Comparison of ENCODE assay signal across 21 cellular contexts in genomic region chr19:2685204-2685704, GRCh38. TPM values are rescaled to one million over a fixed set of nuclear protein-coding genes. Genes with fewer than 3 reads are reported as not detected.
DNase-seq lines count a peak whose midpoint lies in the region; ATAC-seq and TF ChIP-seq lines count a peak whose summit lies in the region.
"Had no signal": no experiment of that assay in that cellular context is flagged by ENCODE, and none has a peak within 500 bp of the region (broad histone marks: within the 10 kb centered on the region; RNA-seq: fewer than 3 reads in every experiment).

No MANE protein-coding gene starts in this region.

- H3K27ac ChIP-seq in left ventricle myocardium inferior (replicated peaks) (peak overlapping the region; percentile 76), cingulate gyrus (ENCODE audit: low read depth, low read length) (peak overlapping the region; percentile 86), neuronal stem cell (replicated peaks; ENCODE audit: low read length) (no peak overlapping the region), GM23248 (no peak overlapping the region)
- H3K27ac ChIP-seq: C4-2B, HL-60, Peyer's patch had no signal

- no peak overlapping the region for H4K8ac ChIP-seq in neuronal stem cell (ENCODE audit: low read depth, low read length)

- H3K4me3 ChIP-seq in left ventricle myocardium inferior, result peak overlapping the region; percentile 25
- no peak overlapping the region for H3K4me3 ChIP-seq in neuronal stem cell (ENCODE audit: low read length in 2 of 2)
- no peak overlapping the region for H3K4me3 ChIP-seq in GM23248
- H3K4me3 ChIP-seq: Peyer's patch, smooth muscle cell had no signal

- H3K9me3 ChIP-seq in left ventricle myocardium inferior (replicated peaks), result no peaks in the 10 kb centered on the region
- H3K9me3 ChIP-seq in neuronal stem cell (replicated peaks in 1 of 2; ENCODE audit: control insufficient read depth in 2 of 2, insufficient read depth in 1 of 2, low read depth in 1 of 2, low read length in 2 of 2), result peaks cover 0 to 3% of the 10 kb centered on the region in 2 donors
- H3K9me3 ChIP-seq in GM23248 (ENCODE audit: low read depth), result no peaks in the 10 kb centered on the region
- H3K9me3 ChIP-seq: Peyer's patch had no signal

- H3K36me3 ChIP-seq in left ventricle myocardium inferior (no peaks in the 10 kb centered on the region), neuronal stem cell (replicated peaks in 1 of 2; ENCODE audit: control insufficient read depth in 2 of 2, insufficient read depth in 2 of 2, low read length in 2 of 2) (no peaks in the 10 kb centered on the region), GM23248 (ENCODE audit: low read depth) (no peaks in the 10 kb centered on the region)
- H3K36me3 ChIP-seq: Peyer's patch had no signal

- no peaks in the 10 kb centered on the region for H3K4me1 ChIP-seq in left ventricle myocardium inferior
- no peaks in the 10 kb centered on the region for H3K4me1 ChIP-seq in neuronal stem cell (ENCODE audit: control insufficient read depth in 2 of 2, insufficient read depth in 1 of 2, low read depth in 1 of 2, low read length in 2 of 2)
- no peaks in the 10 kb centered on the region for H3K4me1 ChIP-seq in GM23248 (ENCODE audit: insufficient read depth)

- H3K79me2 ChIP-seq in GM23248 (ENCODE audit: insufficient read depth), result no peaks in the 10 kb centered on the region

- H2BK120ac ChIP-seq in neuronal stem cell (ENCODE audit: low read depth, low read length), result no peak overlapping the region

- H3K9ac ChIP-seq in neuronal stem cell (ENCODE audit: low read depth, low read length, poor library complexity) (peak overlapping the region; percentile 44), GM23248 (no peak overlapping the region)

- in situ Hi-C loops in GM23248 (cut with MboI), result no loop called here

- no peaks in the 10 kb centered on the region for H3K9me2 ChIP-seq in GM23248 (ENCODE audit: insufficient read depth)

- H3F3A ChIP-seq in GM23248 (ENCODE audit: insufficient read depth), result no peaks in the 10 kb centered on the region

- no peak overlapping the region for H3K18ac ChIP-seq in neuronal stem cell (ENCODE audit: low read length)

- peak overlapping the region; percentile 49 for H2BK15ac ChIP-seq in neuronal stem cell (ENCODE audit: low read length)

- H3K4me2 ChIP-seq in neuronal stem cell (ENCODE audit: insufficient read depth, low read length, poor library complexity, severe bottlenecking) (no peak overlapping the region), GM23248 (ENCODE audit: unreplicated experiment) (no peak overlapping the region)
- H3K4me2 ChIP-seq: smooth muscle cell had no signal

- intact Hi-C loops in left ventricle myocardium inferior (cut with micrococcal nuclease) (no loop called here), left cardiac atrium (cut with DNase I) (no loop called here)

- H3K27me3 ChIP-seq in left ventricle myocardium inferior (ENCODE audit: low read depth), result no peaks in the 10 kb centered on the region
- no peaks in the 10 kb centered on the region for H3K27me3 ChIP-seq in neuronal stem cell (ENCODE audit: control insufficient read depth in 3 of 3, insufficient read depth in 3 of 3, low read depth in 1 of 3, low read length in 3 of 3)
- H3K27me3 ChIP-seq in GM23248 (replicated peaks; ENCODE audit: insufficient read depth), result no peaks in the 10 kb centered on the region; the same call in 1 of the 2 replicates
- H3K27me3 ChIP-seq: Peyer's patch had no signal

- no peak for TF ChIP-seq CTCF in left ventricle myocardium inferior (IDR thresholded peaks at IDR 0.05; ENCODE audit: borderline replicate concordance)

- no peak overlapping the region for H3K14ac ChIP-seq in neuronal stem cell (ENCODE audit: low read length)

- no peak overlapping the region for H2BK5ac ChIP-seq in neuronal stem cell (ENCODE audit: low read length)

- H2BK12ac ChIP-seq in neuronal stem cell (ENCODE audit: low read length), result no peak overlapping the region

- H2AFZ ChIP-seq in neuronal stem cell (ENCODE audit: low read length) (peak overlapping the region; percentile 76), GM23248 (no peak overlapping the region)

- DNase-seq in left ventricle myocardium inferior (no peak), left cardiac atrium (no peak), neuronal stem cell (ENCODE audit: low spot score) (no peak), NOMO-1 treated with dmso at 0.1 percent for 144 hours (lab: John Stamatoyannopoulos, UW; ENCODE audit: unreplicated experiment) (no peak), GM23248 (no peak), DMS 273 (lab: John Stamatoyannopoulos, UW; ENCODE audit: unreplicated experiment) (no peak)
- DNase-seq: activated CD4-positive, alpha-beta T cell treated with anti-CD3 and anti-CD28 coated beads, Interleukin-2, amount 50 U/mL, for 1 hour; cortex of kidney; NCI-H2107; NCI-H510A; NK-92 treated with Interleukin-12 subunit alpha and Interleukin-12 subunit beta, amount 100 ng/mL, for 24 hours; Peyer's patch; stimulated activated CD4-positive, alpha-beta T cell treated with anti-CD3 and anti-CD28 coated beads, Interleukin-2, amount 100 ng/mL, for 48 hours; stimulated activated naive CD8-positive, alpha-beta T cell treated with anti-CD3 and anti-CD28 coated beads, Interleukin-15, Interleukin-2, amounts not matched to agents 100 U/mL and 50 U/mL, for 24 hours; trophoblast cell had no signal

- peaks cover 1% of the 10 kb centered on the region for H3K79me1 ChIP-seq in neuronal stem cell (ENCODE audit: low read depth, low read length)

- ATAC-seq in left cardiac atrium, result no peak
- no peak for ATAC-seq in HG03457 (IDR thresholded peaks at IDR 0.05; ENCODE audit: unreplicated experiment)
- ATAC-seq: activated naive CD4-positive, alpha-beta T cell treated with anti-CD3 and anti-CD28 coated beads, Interleukin-2, amount 50 U/mL, for 72 hours; stimulated activated naive CD8-positive, alpha-beta T cell treated with anti-CD3 and anti-CD28 coated beads, Interleukin-15, Interleukin-2, amounts not matched to agents 100 U/mL and 50 U/mL, for 24 hours had no signal

- H3K23ac ChIP-seq in neuronal stem cell (ENCODE audit: low read depth, low read length, poor library complexity), result no peak overlapping the region

- H4K91ac ChIP-seq in neuronal stem cell (ENCODE audit: low read depth, low read length, poor library complexity), result no peak overlapping the region

- H2AK5ac ChIP-seq in neuronal stem cell (ENCODE audit: low read depth, low read length), result peak overlapping the region; percentile 56

- H4K20me1 ChIP-seq in GM23248 (ENCODE audit: insufficient read depth), result no peaks in the 10 kb centered on the region

- H3K4ac ChIP-seq in neuronal stem cell (ENCODE audit: low read length), result no peak overlapping the region

- no CpG with 5 or more reads among the region's 6 CpGs for WGBS in neuronal stem cell (ENCODE audit: extremely low coverage in 2 of 2, insufficient read length in 2 of 2, insufficient replicate concordance in 1 of 2), 2 donors
- 68 to 70% methylated on average over 6 of the region's 6 CpGs for WGBS in GM23248 (ENCODE audit: low coverage in 1 of 2, low lambda C conversion rate in 2 of 2, missing lambda C conversion rate in 2 of 2), 2 experiments

RNA-seq across cellular contexts. Expression of gene GNG7, which starts 17.2 kb away (rescaled TPM):
- total RNA-seq in left ventricle myocardium inferior, result 46.6 TPM
- total RNA-seq in left cardiac atrium, result 10 to 100 TPM; 19.8 to 45.9 TPM
- 7.9 TPM for polyA plus RNA-seq in neuronal stem cell (2013, experiment 1 of 2)
- polyA plus RNA-seq in neuronal stem cell (2013, experiment 2 of 2), result 8.1 TPM
- 0.11 TPM in 1 of 2 replicates, not detected in the other for total RNA-seq in GM23248 (2014; rRNA removed; shearing (Covaris generic))
- 0.13 and 0.16 TPM in 2 replicates for polyA plus RNA-seq in GM23248 (2016; fragmentation: Nextera tagmentation; extraction: Ambion mirVana)

RNA-seq across cellular contexts. Expression of gene DIRAS1, which starts 35.9 kb away (rescaled TPM):
- total RNA-seq in left ventricle myocardium inferior (195 TPM), left cardiac atrium (100 to 1,000 TPM; 108 to 211 TPM)
- polyA plus RNA-seq in neuronal stem cell (2013, experiment 1 of 2), result 3.1 TPM
- 3.5 TPM for polyA plus RNA-seq in neuronal stem cell (2013, experiment 2 of 2)
- total RNA-seq in GM23248 (2014; rRNA removed; shearing (Covaris generic)), result 4.9 and 5.9 TPM in 2 replicates
- 2.6 TPM in 2 replicates for polyA plus RNA-seq in GM23248 (2016; fragmentation: Nextera tagmentation; extraction: Ambion mirVana)

RNA-seq across cellular contexts. Expression of gene SLC39A3, which starts 54.6 kb away (rescaled TPM):
- total RNA-seq in left ventricle myocardium inferior, result 22.6 TPM
- 10 to 100 TPM; 21.9 to 25.5 TPM for total RNA-seq in left cardiac atrium
- polyA plus RNA-seq in neuronal stem cell (2013, experiment 1 of 2), result 19.0 TPM
- 19.4 TPM for polyA plus RNA-seq in neuronal stem cell (2013, experiment 2 of 2)
- total RNA-seq in GM23248 (2014; rRNA removed; shearing (Covaris generic)), result 38.4 and 50.9 TPM in 2 replicates
- 45.0 and 45.2 TPM in 2 replicates for polyA plus RNA-seq in GM23248 (2016; fragmentation: Nextera tagmentation; extraction: Ambion mirVana)

Comparison
In these comparisons a context has a peak if more than half of its experiments do, and no peak if none do; other contexts are left out.
1. H3K27ac ChIP-seq: peak in left ventricle myocardium inferior (single experiment) and cingulate gyrus (single experiment); none in neuronal stem cell (single experiment) and GM23248 (single experiment).
2. RNA of gene GNG7, which starts 17.2 kb away (total RNA-seq): 46.6 TPM in left ventricle myocardium inferior (single experiment) and 19.8 to 45.9 TPM in left cardiac atrium; 0.11 TPM in GM23248; every median in the first group is over 10 times any median in the second.
3. RNA of gene DIRAS1, which starts 35.9 kb away (total RNA-seq): 108 to 211 TPM in left cardiac atrium and 195 TPM in left ventricle myocardium inferior (single experiment); 4.9 to 5.9 TPM in GM23248; every median in the first group is over 10 times any median in the second.